In genomic region chr5:6391151-6391550, GRCh38 we compare ENCODE assay signal across 21 cellular contexts. TPM values are rescaled to one million over a fixed set of nuclear protein-coding genes. Genes with fewer than 3 reads are reported as not detected.
A peak's percentile ranks its signal among the peaks of the same experiment; 100 is the strongest.
DNase-seq lines count a peak whose midpoint lies in the region; ATAC-seq and TF ChIP-seq lines count a peak whose summit lies in the region.
"Had no signal": no experiment of that assay in that cellular context is flagged by ENCODE, and none has a peak within 500 bp of the region (broad histone marks: within the 10 kb centered on the region; RNA-seq: fewer than 3 reads in every experiment).

No MANE protein-coding gene starts in this region.

- H3K4ac ChIP-seq in neuronal stem cell (ENCODE audit: low read length) (no peak overlapping the region), trophoblast cell (ENCODE audit: low read depth, low read length) (no peak overlapping the region)

- TF ChIP-seq EP300 in esophagus muscularis mucosa (IDR thresholded peaks at IDR 0.05) = no peak

- H2AFZ ChIP-seq in neuronal stem cell (ENCODE audit: low read length) = no peak overlapping the region
- H2AFZ ChIP-seq in trophoblast cell (ENCODE audit: insufficient read depth, low read length, poor library complexity) = no peak overlapping the region

- ATAC-seq in HG03280 (IDR thresholded peaks at IDR 0.05; ENCODE audit: unreplicated experiment) (no peak), HG03342 (IDR thresholded peaks at IDR 0.05; ENCODE audit: unreplicated experiment) (no peak)
- ATAC-seq: CD8-positive, alpha-beta T cell had no signal

- WGBS in esophagus muscularis mucosa = 85% methylated on average over 4 of the region's 4 CpGs
- no CpG with 5 or more reads among the region's 4 CpGs for WGBS in neuronal stem cell (ENCODE audit: extremely low coverage in 2 of 2, insufficient read length in 2 of 2, insufficient replicate concordance in 1 of 2), 2 donors
- WGBS in trophoblast cell (ENCODE audit: extremely low coverage, insufficient coverage, insufficient read length) = no CpG with 5 or more reads among the region's 4 CpGs

- H4K91ac ChIP-seq in neuronal stem cell (ENCODE audit: low read depth, low read length, poor library complexity) = no peak overlapping the region
- H4K91ac ChIP-seq in trophoblast cell (ENCODE audit: low read depth, low read length) = no peak overlapping the region

- peaks cover 16% of the 10 kb centered on the region for H3K27me3 Mint-ChIP-seq in activated CD4-positive, alpha-beta T cell treated with anti-CD3 and anti-CD28 coated beads, Interleukin-2, amount 10 ng/mL, durations not matched to agents 24 days and 14 days

- TF ChIP-seq CTCF in esophagus muscularis mucosa (IDR thresholded peaks at IDR 0.05) = no peak

- no peaks in the 10 kb centered on the region for H3K9me3 ChIP-seq in esophagus muscularis mucosa
- no peaks in the 10 kb centered on the region for H3K9me3 ChIP-seq in neuronal stem cell (replicated peaks in 1 of 2; ENCODE audit: control insufficient read depth in 2 of 2, insufficient read depth in 1 of 2, low read depth in 1 of 2, low read length in 2 of 2)
- peaks cover 7% of the 10 kb centered on the region for H3K9me3 ChIP-seq in trophoblast cell (ENCODE audit: insufficient read depth, low read depth, low read length)
- H3K9me3 ChIP-seq: Caco-2 had no signal

- H3K23ac ChIP-seq in neuronal stem cell (ENCODE audit: low read depth, low read length, poor library complexity) (no peak overlapping the region), trophoblast cell (ENCODE audit: low read length) (peak overlapping the region; percentile 63)

- no peaks in the 10 kb centered on the region for H3K4me1 ChIP-seq in esophagus muscularis mucosa
- no peaks in the 10 kb centered on the region for H3K4me1 ChIP-seq in neuronal stem cell (ENCODE audit: control insufficient read depth in 2 of 2, insufficient read depth in 1 of 2, low read depth in 1 of 2, low read length in 2 of 2)
- no peaks in the 10 kb centered on the region for H3K4me1 ChIP-seq in trophoblast cell (ENCODE audit: control insufficient read depth in 1 of 2, insufficient read depth in 2 of 2, low read length in 2 of 2)
- H3K4me1 ChIP-seq: BLaER1 treated with 17β-estradiol and CSF1 and Interleukin-3, amounts not matched to agents 10 nM and 100 nM; Caco-2 had no signal

- H3K4me3 ChIP-seq in esophagus muscularis mucosa (no peak overlapping the region), neuronal stem cell (ENCODE audit: low read length in 2 of 2) (no peak overlapping the region), trophoblast cell (ENCODE audit: low read depth, low read length) (no peak overlapping the region)
- H3K4me3 ChIP-seq: BLaER1 treated with 17β-estradiol and CSF1 and Interleukin-3, amounts not matched to agents 10 nM and 100 nM had no signal

- H4K8ac ChIP-seq in neuronal stem cell (ENCODE audit: low read depth, low read length) (no peak overlapping the region), trophoblast cell (ENCODE audit: low read depth, low read length) (no peak overlapping the region)

- H2AK5ac ChIP-seq in neuronal stem cell (ENCODE audit: low read depth, low read length) = no peak overlapping the region
- H2AK5ac ChIP-seq in trophoblast cell (ENCODE audit: low read length) = no peak overlapping the region

- peaks cover 2% of the 10 kb centered on the region for H3K4me1 Mint-ChIP-seq in activated CD4-positive, alpha-beta T cell treated with anti-CD3 and anti-CD28 coated beads, Interleukin-2, amount 10 ng/mL, durations not matched to agents 24 days and 14 days

- H3K27ac Mint-ChIP-seq in activated CD4-positive, alpha-beta T cell treated with anti-CD3 and anti-CD28 coated beads, Interleukin-2, amount 10 ng/mL, durations not matched to agents 24 days and 14 days = no peak overlapping the region
- H3K27ac Mint-ChIP-seq: B cell; CD4-positive, alpha-beta T cell; CD8-positive, alpha-beta T cell had no signal

- peaks cover 0 to 44% (median 0%) of the 10 kb centered on the region in 4 donors for H3K27me3 ChIP-seq in esophagus muscularis mucosa
- peaks cover 0 to 16% (median 0%) of the 10 kb centered on the region in 3 experiments for H3K27me3 ChIP-seq in neuronal stem cell (ENCODE audit: control insufficient read depth in 3 of 3, insufficient read depth in 3 of 3, low read depth in 1 of 3, low read length in 3 of 3)
- H3K27me3 ChIP-seq in trophoblast cell (ENCODE audit: insufficient read depth, low read length) = no peaks in the 10 kb centered on the region
- H3K27me3 ChIP-seq: BLaER1 treated with 17β-estradiol and CSF1 and Interleukin-3, amounts not matched to agents 10 nM and 100 nM had no signal

- no peak overlapping the region for H2BK120ac ChIP-seq in neuronal stem cell (ENCODE audit: low read depth, low read length)
- no peak overlapping the region for H2BK120ac ChIP-seq in trophoblast cell (ENCODE audit: insufficient read depth, low read length, poor library complexity)

- H3K4me3 Mint-ChIP-seq in activated CD4-positive, alpha-beta T cell treated with anti-CD3 and anti-CD28 coated beads, Interleukin-2, amount 10 ng/mL, durations not matched to agents 24 days and 14 days = no peak overlapping the region
- H3K4me3 Mint-ChIP-seq: B cell; CD4-positive, alpha-beta T cell; CD8-positive, alpha-beta T cell had no signal

- H3K79me2 ChIP-seq in trophoblast cell (ENCODE audit: control insufficient read depth, insufficient read depth, low read length, poor library complexity) = no peaks in the 10 kb centered on the region

- H3K18ac ChIP-seq in neuronal stem cell (ENCODE audit: low read length) (no peak overlapping the region), trophoblast cell (ENCODE audit: low read length) (no peak overlapping the region)

- H3K27ac ChIP-seq in esophagus muscularis mucosa (replicated peaks in 1 of 4) (no peak overlapping the region), neuronal stem cell (replicated peaks; ENCODE audit: low read length) (no peak overlapping the region), trophoblast cell (ENCODE audit: low read depth, low read length) (no peak overlapping the region)
- H3K27ac ChIP-seq: BLaER1 treated with 17β-estradiol and CSF1 and Interleukin-3, amounts not matched to agents 10 nM and 100 nM; C4-2B had no signal

- H3K79me1 ChIP-seq in neuronal stem cell (ENCODE audit: low read depth, low read length) (no peaks in the 10 kb centered on the region), trophoblast cell (ENCODE audit: low read length) (no peaks in the 10 kb centered on the region)

- H3K36me3 Mint-ChIP-seq in activated CD4-positive, alpha-beta T cell treated with anti-CD3 and anti-CD28 coated beads, Interleukin-2, amount 10 ng/mL, durations not matched to agents 24 days and 14 days (ENCODE audit: low read depth) = no peaks in the 10 kb centered on the region
- H3K36me3 Mint-ChIP-seq: CD8-positive, alpha-beta T cell had no signal

- H2BK5ac ChIP-seq in neuronal stem cell (ENCODE audit: low read length) = no peak overlapping the region
- no peak overlapping the region for H2BK5ac ChIP-seq in trophoblast cell (ENCODE audit: low read depth, low read length, poor library complexity)

- H2BK12ac ChIP-seq in neuronal stem cell (ENCODE audit: low read length) (no peak overlapping the region), trophoblast cell (ENCODE audit: low read length) (no peak overlapping the region)

- H4K12ac ChIP-seq in trophoblast cell (ENCODE audit: low read depth, low read length) = no peak overlapping the region

- no peak overlapping the region for H2BK15ac ChIP-seq in neuronal stem cell (ENCODE audit: low read length)

- H3K9ac ChIP-seq in neuronal stem cell (ENCODE audit: low read depth, low read length, poor library complexity) = peak overlapping the region; percentile 22
- H3K9ac ChIP-seq in trophoblast cell (ENCODE audit: low read length) = no peak overlapping the region
- H3K9ac ChIP-seq: BLaER1 treated with 17β-estradiol and CSF1 and Interleukin-3, amounts not matched to agents 10 nM and 100 nM had no signal

- peaks cover 19% of the 10 kb centered on the region for H3K9me3 Mint-ChIP-seq in activated CD4-positive, alpha-beta T cell treated with anti-CD3 and anti-CD28 coated beads, Interleukin-2, amount 10 ng/mL, durations not matched to agents 24 days and 14 days
- H3K9me3 Mint-ChIP-seq: CD4-positive, alpha-beta T cell; CD8-positive, alpha-beta T cell had no signal

- no peak overlapping the region for H3K14ac ChIP-seq in neuronal stem cell (ENCODE audit: low read length)
- no peak overlapping the region for H3K14ac ChIP-seq in trophoblast cell (ENCODE audit: low read length)

- DNase-seq in esophagus muscularis mucosa (ENCODE audit: extremely low spot score) (peak; percentile 82), neuronal stem cell (ENCODE audit: low spot score) (no peak), trophoblast cell (no peak), NCI-H1092 treated with DMSO at 0.1 percent for 48 hours (lab: John Stamatoyannopoulos, UW) (no peak)
- DNase-seq in activated CD4-positive, alpha-beta T cell treated with anti-CD3 and anti-CD28 coated beads, Interleukin-2, amount 10 ng/mL, durations not matched to agents 24 days and 14 days = no peak
- DNase-seq: 8988T; ACHN; AML-193; Caco-2; Calu3; CD4-positive, alpha-beta T cell; CD8-positive, alpha-beta T cell; DMS79 treated with DMSO at 0.1 percent for 48 hours; GF-D8 had no signal

- no peak overlapping the region for H3K4me2 ChIP-seq in neuronal stem cell (ENCODE audit: insufficient read depth, low read length, poor library complexity, severe bottlenecking)
- no peak overlapping the region for H3K4me2 ChIP-seq in trophoblast cell (ENCODE audit: low read length)
- H3K4me2 ChIP-seq: BLaER1 treated with 17β-estradiol and CSF1 and Interleukin-3, amounts not matched to agents 10 nM and 100 nM had no signal

- intact Hi-C loops in esophagus muscularis mucosa (cut with DNase I) = no loop called here
- intact Hi-C loops in activated CD4-positive, alpha-beta T cell treated with anti-CD3 and anti-CD28 coated beads, Interleukin-2, amount 10 ng/mL, durations not matched to agents 24 days and 14 days (cut with micrococcal nuclease) = no loop called here

- H3K36me3 ChIP-seq in esophagus muscularis mucosa (no peaks in the 10 kb centered on the region), neuronal stem cell (replicated peaks in 1 of 2; ENCODE audit: control insufficient read depth in 2 of 2, insufficient read depth in 2 of 2, low read length in 2 of 2) (no peaks in the 10 kb centered on the region), trophoblast cell (ENCODE audit: control insufficient read depth in 1 of 2, insufficient read depth in 2 of 2, low read length in 2 of 2) (no peaks in the 10 kb centered on the region)
- H3K36me3 ChIP-seq: BLaER1 treated with 17β-estradiol and CSF1 and Interleukin-3, amounts not matched to agents 10 nM and 100 nM had no signal

- TF ChIP-seq POLR2A in esophagus muscularis mucosa (IDR thresholded peaks at IDR 0.05; ENCODE audit: low read depth) = no peak

RNA-seq across cellular contexts. Expression of gene MED10, which starts 12.8 kb away (rescaled TPM):
- 10 to 100 TPM; 29.9 to 47.2 (median 35.2) TPM for total RNA-seq in esophagus muscularis mucosa
- polyA plus RNA-seq in neuronal stem cell (2013, experiment 1 of 2) = 29.2 TPM
- polyA plus RNA-seq in neuronal stem cell (2013, experiment 2 of 2) = 30.5 TPM
- polyA plus RNA-seq in trophoblast cell (2013) = 55.1 and 57.1 TPM in 2 replicates
- 58.0 and 63.8 TPM in 2 replicates for total RNA-seq in activated CD4-positive, alpha-beta T cell treated with anti-CD3 and anti-CD28 coated beads, Interleukin-2, amount 10 ng/mL, durations not matched to agents 24 days and 14 days

RNA-seq across cellular contexts. Expression of gene UBE2QL1, which starts 57.5 kb away (rescaled TPM):
- total RNA-seq in esophagus muscularis mucosa = 1 to 10 TPM in 1 of 4 donors, under 1 TPM in 3; under 0.01 to 1.6 (median 0.82) TPM
- polyA plus RNA-seq in neuronal stem cell (2013, experiment 1 of 2) = 2.3 TPM
- 2.4 TPM for polyA plus RNA-seq in neuronal stem cell (2013, experiment 2 of 2)
- 2.9 and 3.1 TPM in 2 replicates for polyA plus RNA-seq in trophoblast cell (2013)
- 0.54 and 0.77 TPM in 2 replicates for total RNA-seq in activated CD4-positive, alpha-beta T cell treated with anti-CD3 and anti-CD28 coated beads, Interleukin-2, amount 10 ng/mL, durations not matched to agents 24 days and 14 days
- total RNA-seq: Caco-2, Calu3 had no signal
- polyA plus RNA-seq: AG04450, BJ had no signal
